ENCODE assay signal across 24 cellular contexts in the genomic region with DNA sequence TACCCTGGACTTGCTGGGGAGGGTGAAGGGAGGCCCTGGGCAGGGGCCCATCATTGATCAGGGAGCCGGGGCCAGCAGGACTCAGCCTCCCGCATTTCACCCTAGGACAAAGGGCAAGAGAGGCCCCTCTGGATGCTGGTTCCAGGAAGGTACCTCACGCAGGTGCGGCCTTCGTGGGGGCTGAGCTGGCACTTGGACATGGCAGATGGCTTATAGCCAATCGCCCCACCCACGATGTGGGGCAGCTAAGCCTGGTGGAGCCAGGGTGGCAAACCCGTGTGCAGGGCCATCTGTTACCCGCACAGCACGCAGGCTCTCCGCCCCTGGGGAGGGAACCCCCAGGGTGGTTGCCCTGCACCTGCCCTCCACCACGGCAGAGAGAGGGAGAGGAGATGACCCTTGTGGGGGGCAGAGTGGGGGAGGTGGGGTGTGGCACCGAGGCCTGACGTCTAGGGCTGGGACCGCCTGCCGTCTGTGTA. TPM values are rescaled to one million over a fixed set of nuclear protein-coding genes. Genes with fewer than 3 reads are reported as not detected.
DNase-seq lines count a peak whose midpoint lies in the region; ATAC-seq and TF ChIP-seq lines count a peak whose summit lies in the region.
"Had no signal": no experiment of that assay in that cellular context is flagged by ENCODE, and none has a peak within 500 bp of the region (broad histone marks: within the 10 kb centered on the region; RNA-seq: fewer than 3 reads in every experiment).

No MANE protein-coding gene starts in this region.

- no peaks in the 10 kb centered on the region for H3K36me3 ChIP-seq in hepatocyte (replicated peaks; ENCODE audit: insufficient read depth, low read depth)
- H3K36me3 ChIP-seq in breast epithelium, result no peaks in the 10 kb centered on the region
- H3K36me3 ChIP-seq: adrenal gland, cardiac muscle cell, esophagus muscularis mucosa had no signal

- H3K27ac Mint-ChIP-seq in natural killer cell treated with Interleukin-12 subunit alpha and Interleukin-12 subunit beta and Interleukin-15 and Interleukin-18, amount 100 ng/mL, for 72 hours, result no peak overlapping the region
- H3K27ac Mint-ChIP-seq in natural killer cell (no peak overlapping the region), type B pancreatic cell (no peak overlapping the region)
- H3K27ac Mint-ChIP-seq: activated CD8-positive, alpha-beta T cell treated with anti-CD3 and anti-CD28 coated beads, Interleukin-2, amount 10 ng/mL, durations not matched to agents 7 days and 5 days had no signal

- H3K4me3 Mint-ChIP-seq in natural killer cell treated with Interleukin-12 subunit alpha and Interleukin-12 subunit beta and Interleukin-15 and Interleukin-18, amount 100 ng/mL, for 72 hours, result no peak overlapping the region
- H3K4me3 Mint-ChIP-seq in natural killer cell (no peak overlapping the region), type B pancreatic cell (no peak overlapping the region)
- H3K4me3 Mint-ChIP-seq: activated CD8-positive, alpha-beta T cell treated with anti-CD3 and anti-CD28 coated beads, Interleukin-2, amount 10 ng/mL, durations not matched to agents 7 days and 5 days; naive B cell had no signal

- H3K27ac ChIP-seq in hepatocyte (peak overlapping the region; percentile 27), breast epithelium (peak overlapping the region in 1 of 2 donors; percentile 3)
- H3K27ac ChIP-seq: cardiac muscle cell, esophagus muscularis mucosa, skin epidermis had no signal

- H3K9me3 Mint-ChIP-seq in natural killer cell treated with Interleukin-12 subunit alpha and Interleukin-12 subunit beta and Interleukin-15 and Interleukin-18, amount 100 ng/mL, for 72 hours, result no peaks in the 10 kb centered on the region
- no peaks in the 10 kb centered on the region for H3K9me3 Mint-ChIP-seq in natural killer cell
- no peaks in the 10 kb centered on the region for H3K9me3 Mint-ChIP-seq in type B pancreatic cell
- H3K9me3 Mint-ChIP-seq: naive B cell had no signal

- H3K4me1 ChIP-seq in hepatocyte (ENCODE audit: insufficient read depth) (peaks cover 43% of the 10 kb centered on the region), breast epithelium (no peaks in the 10 kb centered on the region)

- H3K79me2 ChIP-seq in hepatocyte, result no peaks in the 10 kb centered on the region

- H3K27me3 Mint-ChIP-seq in natural killer cell treated with Interleukin-12 subunit alpha and Interleukin-12 subunit beta and Interleukin-15 and Interleukin-18, amount 100 ng/mL, for 72 hours, result peaks cover 0 to 7% of the 10 kb centered on the region in 2 donors
- H3K27me3 Mint-ChIP-seq in natural killer cell (ENCODE audit: low read depth in 2 of 2) (peaks cover 0 to 8% of the 10 kb centered on the region in 2 donors), type B pancreatic cell (peaks cover 4% of the 10 kb centered on the region)

- H2AFZ ChIP-seq in hepatocyte, result no peak overlapping the region

- H3K9me2 ChIP-seq in hepatocyte (replicated peaks; ENCODE audit: insufficient read depth), result no peaks in the 10 kb centered on the region

- no peaks in the 10 kb centered on the region for H3K4me1 Mint-ChIP-seq in natural killer cell treated with Interleukin-12 subunit alpha and Interleukin-12 subunit beta and Interleukin-15 and Interleukin-18, amount 100 ng/mL, for 72 hours (ENCODE audit: low read depth in 2 of 2)
- no peaks in the 10 kb centered on the region for H3K4me1 Mint-ChIP-seq in natural killer cell
- peaks cover 20% of the 10 kb centered on the region for H3K4me1 Mint-ChIP-seq in type B pancreatic cell (ENCODE audit: unreplicated experiment)

- no peaks in the 10 kb centered on the region for H3K27me3 ChIP-seq in hepatocyte
- H3K27me3 ChIP-seq in breast epithelium, result peaks cover 0 to 3% of the 10 kb centered on the region in 2 donors
- H3K27me3 ChIP-seq: cardiac muscle cell had no signal

- TF ChIP-seq POLR2A in breast epithelium (IDR thresholded peaks at IDR 0.05), result no peak

- TF ChIP-seq CTCF in natural killer cell (IDR thresholded peaks at IDR 0.05), result no peak
- TF ChIP-seq CTCF in hepatocyte (IDR thresholded peaks at IDR 0.05; ENCODE audit: poor library complexity), result no peak
- TF ChIP-seq CTCF in type B pancreatic cell (conservative IDR thresholded peaks at IDR 0.05), result no peak
- no peak for TF ChIP-seq CTCF in breast epithelium (IDR thresholded peaks at IDR 0.05)

- H3K4me2 ChIP-seq in hepatocyte, result peak overlapping the region; percentile 14

- H3K9me3 ChIP-seq in hepatocyte (ENCODE audit: low read depth) (no peaks in the 10 kb centered on the region), breast epithelium (no peaks in the 10 kb centered on the region)
- H3K9me3 ChIP-seq: adrenal gland, esophagus muscularis mucosa had no signal

- peak; percentile 38 for DNase-seq in natural killer cell treated with Interleukin-12 subunit alpha and Interleukin-12 subunit beta and Interleukin-15 and Interleukin-18, amount 100 ng/mL, for 72 hours (ENCODE audit: low spot score)
- DNase-seq in natural killer cell (no peak), NCI-H345 treated with DMSO at 0.1 percent for 48 hours (lab: John Stamatoyannopoulos, UW; ENCODE audit: unreplicated experiment) (peak; percentile 68), hepatocyte (ENCODE audit: low spot score) (no peak), type B pancreatic cell (ENCODE audit: extremely low spot score, unreplicated experiment) (peak; percentile 59), medulla oblongata (ENCODE audit: extremely low spot score) (no peak), breast epithelium (ENCODE audit: low spot score in 2 of 2) (no peak)
- DNase-seq: activated CD8-positive, alpha-beta T cell treated with anti-CD3 and anti-CD28 coated beads, Interleukin-2, amount 10 ng/mL, durations not matched to agents 7 days and 5 days; activated gamma-delta T cell; AML-193; effector CD8-positive, alpha-beta T cell; GDM1; naive B cell; stimulated activated CD4-positive, alpha-beta T cell treated with anti-CD3 and anti-CD28 coated beads, Interleukin-4, amount 100 ng/mL, for 4 hours had no signal

- H3K4me3 ChIP-seq in hepatocyte, result no peak overlapping the region
- no peak overlapping the region for H3K4me3 ChIP-seq in breast epithelium
- H3K4me3 ChIP-seq: adrenal gland, cardiac muscle cell, esophagus muscularis mucosa, GM12878, skin epidermis had no signal

- no peaks in the 10 kb centered on the region for H3K36me3 Mint-ChIP-seq in natural killer cell treated with Interleukin-12 subunit alpha and Interleukin-12 subunit beta and Interleukin-15 and Interleukin-18, amount 100 ng/mL, for 72 hours
- H3K36me3 Mint-ChIP-seq in natural killer cell (no peaks in the 10 kb centered on the region), type B pancreatic cell (no peaks in the 10 kb centered on the region)
- H3K36me3 Mint-ChIP-seq: naive B cell had no signal

- ATAC-seq in natural killer cell treated with Interleukin-12 subunit alpha and Interleukin-12 subunit beta and Interleukin-15 and Interleukin-18, amount 100 ng/mL, for 72 hours, result no peak
- no peak for ATAC-seq in natural killer cell
- ATAC-seq: activated CD8-positive, alpha-beta T cell treated with anti-CD3 and anti-CD28 coated beads, Interleukin-2, amount 10 ng/mL, durations not matched to agents 7 days and 5 days; GM12878 had no signal

- no peaks in the 10 kb centered on the region for H4K20me1 ChIP-seq in hepatocyte (ENCODE audit: insufficient read depth, poor library complexity, severe bottlenecking)

- 93% methylated on average over 13 of the region's 16 CpGs for WGBS in hepatocyte (ENCODE audit: low lambda C conversion rate, missing lambda C conversion rate)

- intact Hi-C loops in natural killer cell (cut with micrococcal nuclease), result no loop called here
- intact Hi-C loops in breast epithelium (cut with DNase I; ENCODE audit: low total_unique reads), result loop anchor here (10.0 kb wide), 1 partner anchor 1188 kb away; no protein-coding TSS in a partner anchor

RNA-seq across cellular contexts. Expression of a gene that starts 2.5 kb away (rescaled TPM):
- not detected for total RNA-seq in natural killer cell treated with Interleukin-12 subunit alpha and Interleukin-12 subunit beta and Interleukin-15 and Interleukin-18, amount 100 ng/mL, for 72 hours
- total RNA-seq in natural killer cell, result not detected
- 84.4 and 92.0 TPM in 2 replicates for total RNA-seq in hepatocyte
- polyA plus RNA-seq in hepatocyte, result 589 and 696 TPM in 2 replicates
- 31.5 and 183 TPM in 2 replicates for total RNA-seq in type B pancreatic cell (ENCODE audit: low replicate concordance)
- 100 to 1,000 TPM in 1 of 3 donors, 10 to 100 TPM in 1, under 1 TPM in 1; 0.96 to 108 (median 11.4) TPM for total RNA-seq in breast epithelium
- total RNA-seq: activated CD8-positive, alpha-beta T cell treated with anti-CD3 and anti-CD28 coated beads, Interleukin-2, amount 10 ng/mL, durations not matched to agents 7 days and 5 days; cardiac muscle cell; GM12878; T-helper 1 cell treated with Interleukin-12 subunit alpha and Interleukin-12 subunit beta and Interleukin-4 antibody, amounts not matched to agents 30 ng/mL and 1 ng/mL, for 36 hours; temporal lobe had no signal
- polyA plus RNA-seq: GM12878 had no signal

RNA-seq across cellular contexts. Expression of a gene that starts 38.1 kb away (rescaled TPM):
- total RNA-seq in natural killer cell treated with Interleukin-12 subunit alpha and Interleukin-12 subunit beta and Interleukin-15 and Interleukin-18, amount 100 ng/mL, for 72 hours, result not detected
- total RNA-seq in natural killer cell (not detected), hepatocyte (15.5 and 23.9 TPM in 2 replicates), type B pancreatic cell (ENCODE audit: low replicate concordance) (5.2 and 11.3 TPM in 2 replicates), breast epithelium (not detected)
- polyA plus RNA-seq in hepatocyte, result 28.1 and 58.7 TPM in 2 replicates
- total RNA-seq: activated CD8-positive, alpha-beta T cell treated with anti-CD3 and anti-CD28 coated beads, Interleukin-2, amount 10 ng/mL, durations not matched to agents 7 days and 5 days; adrenal gland; cardiac muscle cell; esophagus muscularis mucosa; GM12878; liver; posterior vena cava; Right ventricle myocardium inferior; T-helper 1 cell treated with Interleukin-12 subunit alpha and Interleukin-12 subunit beta and Interleukin-4 antibody, amounts not matched to agents 30 ng/mL and 1 ng/mL, for 36 hours; temporal lobe had no signal
- polyA plus RNA-seq: cardiac muscle cell had no signal

RNA-seq across cellular contexts. Expression of a gene that starts 53.7 kb away (rescaled TPM):
- total RNA-seq in natural killer cell treated with Interleukin-12 subunit alpha and Interleukin-12 subunit beta and Interleukin-15 and Interleukin-18, amount 100 ng/mL, for 72 hours, result not detected
- total RNA-seq in natural killer cell (not detected), hepatocyte (57.4 and 84.2 TPM in 2 replicates), type B pancreatic cell (ENCODE audit: low replicate concordance) (42.6 and 136 TPM in 2 replicates), breast epithelium (1 to 10 TPM in 1 of 3 donors, under 1 TPM in 1, not detected in 1; 0.98 to 4.4 TPM)
- polyA plus RNA-seq in hepatocyte, result 140 and 221 TPM in 2 replicates
- total RNA-seq: activated CD8-positive, alpha-beta T cell treated with anti-CD3 and anti-CD28 coated beads, Interleukin-2, amount 10 ng/mL, durations not matched to agents 7 days and 5 days; cardiac muscle cell; esophagus muscularis mucosa; GM12878; liver; posterior vena cava; Right ventricle myocardium inferior; T-helper 1 cell treated with Interleukin-12 subunit alpha and Interleukin-12 subunit beta and Interleukin-4 antibody, amounts not matched to agents 30 ng/mL and 1 ng/mL, for 36 hours; temporal lobe had no signal
- polyA plus RNA-seq: cardiac muscle cell, liver had no signal

Comparison
In these comparisons a context has a peak if more than half of its experiments do, and no peak if none do; other contexts are left out.
1. DNase-seq: peak in natural killer cell treated with Interleukin-12 subunit alpha and Interleukin-12 subunit beta and Interleukin-15 and Interleukin-18, amount 100 ng/mL, for 72 hours (single experiment), NCI-H345 treated with DMSO at 0.1 percent for 48 hours (single experiment) and type B pancreatic cell (single experiment); none in natural killer cell (single experiment), hepatocyte (single experiment), medulla oblongata (single experiment) and breast epithelium (0 of 2).